2 cellular contexts compared by ENCODE assay signal in the genomic region with DNA sequence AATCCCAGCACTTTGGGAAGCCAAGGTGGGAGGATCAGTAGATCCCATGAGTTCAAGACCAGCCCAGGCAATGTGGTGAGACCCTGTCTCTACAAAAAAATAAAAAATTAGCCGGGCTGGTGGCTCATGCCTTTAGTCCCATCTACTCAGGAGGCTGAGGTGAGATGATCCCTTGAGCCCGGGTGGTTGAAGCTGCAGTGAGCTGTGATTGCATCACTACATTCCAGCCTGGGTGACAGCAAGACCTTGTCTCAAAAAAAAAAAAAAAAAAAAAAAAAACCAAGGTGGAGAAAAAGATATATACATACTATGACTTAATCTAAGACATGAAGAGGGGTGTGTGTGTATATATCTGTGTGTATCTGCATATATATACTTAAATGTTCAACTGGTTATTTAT.
TF ChIP-seq lines count a peak whose summit lies in the region.

No MANE protein-coding gene starts in this region.

TF ChIP-seq in Ishikawa, 13 proteins besides CTCF, POLR2A, EP300 and RAD21:
- peak; percentile 66 for TF ChIP-seq CEBPB (IDR thresholded peaks at IDR 0.05)
- no peak for TF ChIP-seq FOXM1 (IDR thresholded peaks at IDR 0.05; ENCODE audit: borderline replicate concordance, low read depth)
- TF ChIP-seq ZBTB7A (IDR thresholded peaks at IDR 0.05; ENCODE audit: low read depth) = no peak
- no peak for TF ChIP-seq TCF12 (IDR thresholded peaks at IDR 0.05; ENCODE audit: low read depth)

TF ChIP-seq in K562, 482 proteins besides CTCF, POLR2A, EP300 and RAD21:
- TF ChIP-seq RBM14 (IDR thresholded peaks at IDR 0.05; ENCODE audit: borderline replicate concordance, insufficient read depth, low read depth, low read length) = no peak
- no peak for TF ChIP-seq MYNN (IDR thresholded peaks at IDR 0.05)
- TF ChIP-seq MYNN (CRISPR knock-in tag; IDR thresholded peaks at IDR 0.05) = no peak
- 0 out of 2 replicates have a peak, but pooled peaks have one; percentile 19 for TF ChIP-seq EP400 (IDR thresholded peaks at IDR 0.05)
- TF ChIP-seq DPF2 (IDR thresholded peaks at IDR 0.05) = 0 out of 2 replicates have a peak, but pooled peaks have one; percentile 3
- no peak for TF ChIP-seq KAT7 (CRISPR knock-in tag; IDR thresholded peaks at IDR 0.05; ENCODE audit: borderline replicate concordance)
- TF ChIP-seq, protein P1, sequence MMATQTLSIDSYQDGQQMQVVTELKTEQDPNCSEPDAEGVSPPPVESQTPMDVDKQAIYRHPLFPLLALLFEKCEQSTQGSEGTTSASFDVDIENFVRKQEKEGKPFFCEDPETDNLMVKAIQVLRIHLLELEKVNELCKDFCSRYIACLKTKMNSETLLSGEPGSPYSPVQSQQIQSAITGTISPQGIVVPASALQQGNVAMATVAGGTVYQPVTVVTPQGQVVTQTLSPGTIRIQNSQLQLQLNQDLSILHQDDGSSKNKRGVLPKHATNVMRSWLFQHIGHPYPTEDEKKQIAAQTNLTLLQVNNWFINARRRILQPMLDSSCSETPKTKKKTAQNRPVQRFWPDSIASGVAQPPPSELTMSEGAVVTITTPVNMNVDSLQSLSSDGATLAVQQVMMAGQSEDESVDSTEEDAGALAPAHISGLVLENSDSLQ (IDR thresholded peaks at IDR 0.05) = peak; percentile 24; the same call in 1 of the 2 replicates
- TF ChIP-seq ZFP1 (CRISPR knock-in tag; IDR thresholded peaks at IDR 0.05) = no peak
- TF ChIP-seq JUND (IDR thresholded peaks at IDR 0.05; ENCODE audit: borderline replicate concordance, low read depth, low read length) = peak; percentile 44; the same call in 1 of the 2 replicates
- TF ChIP-seq JUND (tag; IDR thresholded peaks at IDR 0.05; ENCODE audit: borderline replicate concordance, low read depth, low read length) = no peak
- no peak for TF ChIP-seq CREM (IDR thresholded peaks at IDR 0.05; ENCODE audit: low read depth)
- no peak for TF ChIP-seq KDM1A (IDR thresholded peaks at IDR 0.05)
- peak; percentile 66 for TF ChIP-seq ATF7 (IDR thresholded peaks at IDR 0.05)
- TF ChIP-seq TEAD4 (IDR thresholded peaks at IDR 0.05; ENCODE audit: low read length) = peak; percentile 42; the same call in 1 of the 2 replicates
- no peak for TF ChIP-seq TEAD4 (CRISPR knock-in tag; IDR thresholded peaks at IDR 0.05; ENCODE audit: borderline replicate concordance)
- no peak for TF ChIP-seq TAF1 (IDR thresholded peaks at IDR 0.05; ENCODE audit: control insufficient read depth, extremely low read depth, insufficient read depth, low read length, severe bottlenecking)
- peak; percentile 84 for TF ChIP-seq ZNF384 (IDR thresholded peaks at IDR 0.05; ENCODE audit: low read depth, low read length)
- TF ChIP-seq, protein P2, sequence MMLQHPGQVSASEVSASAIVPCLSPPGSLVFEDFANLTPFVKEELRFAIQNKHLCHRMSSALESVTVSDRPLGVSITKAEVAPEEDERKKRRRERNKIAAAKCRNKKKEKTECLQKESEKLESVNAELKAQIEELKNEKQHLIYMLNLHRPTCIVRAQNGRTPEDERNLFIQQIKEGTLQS (IDR thresholded peaks at IDR 0.05) = peak; percentile 93
- TF ChIP-seq, protein P2 (CRISPR knock-in tag; conservative IDR thresholded peaks at IDR 0.05) = no peak
- TF ChIP-seq, protein P3, sequence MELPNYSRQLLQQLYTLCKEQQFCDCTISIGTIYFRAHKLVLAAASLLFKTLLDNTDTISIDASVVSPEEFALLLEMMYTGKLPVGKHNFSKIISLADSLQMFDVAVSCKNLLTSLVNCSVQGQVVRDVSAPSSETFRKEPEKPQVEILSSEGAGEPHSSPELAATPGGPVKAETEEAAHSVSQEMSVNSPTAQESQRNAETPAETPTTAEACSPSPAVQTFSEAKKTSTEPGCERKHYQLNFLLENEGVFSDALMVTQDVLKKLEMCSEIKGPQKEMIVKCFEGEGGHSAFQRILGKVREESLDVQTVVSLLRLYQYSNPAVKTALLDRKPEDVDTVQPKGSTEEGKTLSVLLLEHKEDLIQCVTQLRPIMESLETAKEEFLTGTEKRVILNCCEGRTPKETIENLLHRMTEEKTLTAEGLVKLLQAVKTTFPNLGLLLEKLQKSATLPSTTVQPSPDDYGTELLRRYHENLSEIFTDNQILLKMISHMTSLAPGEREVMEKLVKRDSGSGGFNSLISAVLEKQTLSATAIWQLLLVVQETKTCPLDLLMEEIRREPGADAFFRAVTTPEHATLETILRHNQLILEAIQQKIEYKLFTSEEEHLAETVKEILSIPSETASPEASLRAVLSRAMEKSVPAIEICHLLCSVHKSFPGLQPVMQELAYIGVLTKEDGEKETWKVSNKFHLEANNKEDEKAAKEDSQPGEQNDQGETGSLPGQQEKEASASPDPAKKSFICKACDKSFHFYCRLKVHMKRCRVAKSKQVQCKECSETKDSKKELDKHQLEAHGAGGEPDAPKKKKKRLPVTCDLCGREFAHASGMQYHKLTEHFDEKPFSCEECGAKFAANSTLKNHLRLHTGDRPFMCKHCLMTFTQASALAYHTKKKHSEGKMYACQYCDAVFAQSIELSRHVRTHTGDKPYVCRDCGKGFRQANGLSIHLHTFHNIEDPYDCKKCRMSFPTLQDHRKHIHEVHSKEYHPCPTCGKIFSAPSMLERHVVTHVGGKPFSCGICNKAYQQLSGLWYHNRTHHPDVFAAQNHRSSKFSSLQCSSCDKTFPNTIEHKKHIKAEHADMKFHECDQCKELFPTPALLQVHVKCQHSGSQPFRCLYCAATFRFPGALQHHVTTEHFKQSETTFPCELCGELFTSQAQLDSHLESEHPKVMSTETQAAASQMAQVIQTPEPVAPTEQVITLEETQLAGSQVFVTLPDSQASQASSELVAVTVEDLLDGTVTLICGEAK (IDR thresholded peaks at IDR 0.05) = no peak
- TF ChIP-seq, protein P3 (CRISPR knock-in tag; IDR thresholded peaks at IDR 0.05) = no peak
- TF ChIP-seq CEBPB (tag; IDR thresholded peaks at IDR 0.05) = peak; percentile 78
- no peak for TF ChIP-seq KLF1 (tag; IDR thresholded peaks at IDR 0.05)
- TF ChIP-seq RUNX1 (IDR thresholded peaks at IDR 0.05; ENCODE audit: low read depth) = no peak
- no peak for TF ChIP-seq HDGF (IDR thresholded peaks at IDR 0.05)
- TF ChIP-seq, protein P4, sequence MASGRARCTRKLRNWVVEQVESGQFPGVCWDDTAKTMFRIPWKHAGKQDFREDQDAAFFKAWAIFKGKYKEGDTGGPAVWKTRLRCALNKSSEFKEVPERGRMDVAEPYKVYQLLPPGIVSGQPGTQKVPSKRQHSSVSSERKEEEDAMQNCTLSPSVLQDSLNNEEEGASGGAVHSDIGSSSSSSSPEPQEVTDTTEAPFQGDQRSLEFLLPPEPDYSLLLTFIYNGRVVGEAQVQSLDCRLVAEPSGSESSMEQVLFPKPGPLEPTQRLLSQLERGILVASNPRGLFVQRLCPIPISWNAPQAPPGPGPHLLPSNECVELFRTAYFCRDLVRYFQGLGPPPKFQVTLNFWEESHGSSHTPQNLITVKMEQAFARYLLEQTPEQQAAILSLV (tag; IDR thresholded peaks at IDR 0.05) = no peak
- TF ChIP-seq STAT5A (IDR thresholded peaks at IDR 0.05; ENCODE audit: borderline replicate concordance, low read length) = no peak
- TF ChIP-seq KLF13 (tag; IDR thresholded peaks at IDR 0.05; ENCODE audit: borderline replicate concordance, low read depth) = no peak
- TF ChIP-seq ZNF551 (CRISPR knock-in tag; IDR thresholded peaks at IDR 0.05) = no peak
- TF ChIP-seq NR3C1 (CRISPR knock-in tag; IDR thresholded peaks at IDR 0.05) = no peak
- TF ChIP-seq MED1 (CRISPR knock-in tag; IDR thresholded peaks at IDR 0.05; ENCODE audit: borderline replicate concordance) = no peak
- no peak for TF ChIP-seq SP1 (CRISPR knock-in tag; IDR thresholded peaks at IDR 0.05)
- 0 out of 2 replicates have a peak, but pooled peaks have one; percentile 12 for TF ChIP-seq TEAD2 (tag; IDR thresholded peaks at IDR 0.05)
- no peak for TF ChIP-seq BRD9 (IDR thresholded peaks at IDR 0.05; ENCODE audit: low read depth, partially characterized antibody)
- peak; percentile 51 for TF ChIP-seq CEBPG (CRISPR knock-in tag; IDR thresholded peaks at IDR 0.05)
- TF ChIP-seq CEBPG (tag; conservative IDR thresholded peaks at IDR 0.05 in 1 of 2, IDR thresholded peaks at IDR 0.05 in 1 of 2) = peak; percentile 67 to 89
